8 cellular contexts compared by ENCODE assay signal in genomic region chr12:118035194-118036041, GRCh38. TPM values are rescaled to one million over a fixed set of nuclear protein-coding genes. Genes with fewer than 3 reads are reported as not detected.
DNase-seq lines count a peak whose midpoint lies in the region; ATAC-seq and TF ChIP-seq lines count a peak whose summit lies in the region.

No MANE protein-coding gene starts in this region.

- peaks cover 56% of the 10 kb centered on the region for H3K36me3 Mint-ChIP-seq in activated T-cell treated with anti-CD3 and anti-CD28 coated beads, Interleukin-2, amount 50 U/mL, for 4 hours (ENCODE audit: insufficient read depth)

- no peak overlapping the region for H3K9ac ChIP-seq in KMS-11

- H3K4me2 ChIP-seq in KMS-11 = no peak overlapping the region

- H3K27me3 ChIP-seq in KMS-11 (ENCODE audit: insufficient read depth, low read depth) = no peaks in the 10 kb centered on the region
- no peaks in the 10 kb centered on the region for H3K27me3 ChIP-seq in body of pancreas

- intact Hi-C loops in body of pancreas (cut with DNase I) = no loop called here

- H3K9me3 Mint-ChIP-seq in activated T-cell treated with anti-CD3 and anti-CD28 coated beads, Interleukin-2, amount 50 U/mL, for 4 hours = no peaks in the 10 kb centered on the region

- DNase-seq in activated T-cell treated with anti-CD3 and anti-CD28 coated beads, Interleukin-2, amount 50 U/mL, for 4 hours = no peak
- DNase-seq in activated T-cell treated with anti-CD3 and anti-CD28 coated beads for 4 hours (no peak), body of pancreas (no peak), mucosa of gallbladder (ENCODE audit: low spot score) (no peak), putamen (ENCODE audit: low spot score) (no peak)
- DNase-seq in stimulated activated CD4-positive, alpha-beta T cell treated with anti-CD3 and anti-CD28 coated beads, Interleukin-4, amount 100 ng/mL, for 1 hour = peak; percentile 9

- H3K36me3 ChIP-seq in KMS-11 (ENCODE audit: insufficient read depth) (no peaks in the 10 kb centered on the region), body of pancreas (replicated peaks in 1 of 2; ENCODE audit: insufficient read depth in 1 of 2, low read depth in 2 of 2) (peaks cover 0 to 42% of the 10 kb centered on the region in 2 donors)

- H3K4me3 ChIP-seq in KMS-11 (IDR thresholded peaks at IDR 0.05; ENCODE audit: insufficient read depth, low read depth, low read length) (no peak overlapping the region), body of pancreas (no peak overlapping the region)

- H3K27ac ChIP-seq in KMS-11 (peak overlapping the region; percentile 21; the same call in 1 of the 2 replicates), body of pancreas (no peak overlapping the region)

- H4K20me1 ChIP-seq in KMS-11 (ENCODE audit: insufficient read depth) = no peaks in the 10 kb centered on the region

- H3K79me2 ChIP-seq in KMS-11 (ENCODE audit: insufficient read depth, low read depth) = no peaks in the 10 kb centered on the region

- TF ChIP-seq POLR2A in body of pancreas (IDR thresholded peaks at IDR 0.05) = no peak

- no peaks in the 10 kb centered on the region for H3K27me3 Mint-ChIP-seq in activated T-cell treated with anti-CD3 and anti-CD28 coated beads, Interleukin-2, amount 50 U/mL, for 4 hours (ENCODE audit: low read depth)

- H2AFZ ChIP-seq in KMS-11 (ENCODE audit: low read depth) = no peak overlapping the region

- peak; percentile 88 to 92 for ATAC-seq in activated T-cell treated with anti-CD3 and anti-CD28 coated beads, Interleukin-2, amount 50 U/mL, for 4 hours
- ATAC-seq in GM21717 (IDR thresholded peaks at IDR 0.05; ENCODE audit: unreplicated experiment) = peak; percentile 92
- peak; percentile 27 for ATAC-seq in body of pancreas

- peaks cover 30% of the 10 kb centered on the region for H3K4me1 ChIP-seq in KMS-11 (ENCODE audit: low read depth, poor library complexity, severe bottlenecking)
- H3K4me1 ChIP-seq in body of pancreas = no peaks in the 10 kb centered on the region

- peak overlapping the region; percentile 14 for H3K4me3 Mint-ChIP-seq in activated T-cell treated with anti-CD3 and anti-CD28 coated beads, Interleukin-2, amount 50 U/mL, for 4 hours

- H3K4me1 Mint-ChIP-seq in activated T-cell treated with anti-CD3 and anti-CD28 coated beads, Interleukin-2, amount 50 U/mL, for 4 hours (ENCODE audit: low read depth) = peaks cover 41% of the 10 kb centered on the region

- WGBS in body of pancreas, 2 donors = 83 to 84% methylated on average over 9 of the region's 9 CpGs

- no peaks in the 10 kb centered on the region for H3K9me3 ChIP-seq in body of pancreas

- TF ChIP-seq CTCF in KMS-11 (conservative IDR thresholded peaks at IDR 0.05; ENCODE audit: low read depth, low read length) = no peak
- no peak for TF ChIP-seq CTCF in body of pancreas (IDR thresholded peaks at IDR 0.05)

RNA-seq across cellular contexts. Expression of gene RFC5, which starts 18.9 kb away (rescaled TPM):
- total RNA-seq in activated T-cell treated with anti-CD3 and anti-CD28 coated beads, Interleukin-2, amount 50 U/mL, for 4 hours = 10 to 100 TPM; 51.5 to 64.2 (median 51.6) TPM
- total RNA-seq in body of pancreas (1 to 10 TPM; 4.6 to 6.2 TPM), mucosa of gallbladder (13.4 TPM)

RNA-seq across cellular contexts. Expression of gene WSB2, which starts 25.6 kb away (rescaled TPM):
- total RNA-seq in activated T-cell treated with anti-CD3 and anti-CD28 coated beads, Interleukin-2, amount 50 U/mL, for 4 hours = 10 to 100 TPM; 48.1 to 67.7 (median 52.0) TPM
- total RNA-seq in body of pancreas (10 to 100 TPM; 28.7 to 48.0 TPM), mucosa of gallbladder (72.3 TPM)

Comparison
In these comparisons a context has a peak if more than half of its experiments do, and no peak if none do; other contexts are left out.
1. ATAC-seq: peak in every context shown above with its lines; median percentile 92 in GM21717; 90 in activated T-cell treated with anti-CD3 and anti-CD28 coated beads, Interleukin-2, amount 50 U/mL, for 4 hours; 27 in body of pancreas.